Comparison of ENCODE assay signal across 1 cellular context in genomic region chr1:17472814-17473213, GRCh38.
TF ChIP-seq lines count a peak whose summit lies in the region.

No MANE protein-coding gene starts in this region.

TF ChIP-seq in H1, 55 proteins besides CTCF, POLR2A, EP300 and RAD21 (continued from another document):
- no peak for TF ChIP-seq BRCA1 (IDR thresholded peaks at IDR 0.05; ENCODE audit: low read depth, low read length)
- no peak for TF ChIP-seq PHF8 (conservative IDR thresholded peaks at IDR 0.05; ENCODE audit: low read depth, low read length)
- TF ChIP-seq MAX (IDR thresholded peaks at IDR 0.05) = no peak
